28 cellular contexts compared by ENCODE assay signal in the genomic region with DNA sequence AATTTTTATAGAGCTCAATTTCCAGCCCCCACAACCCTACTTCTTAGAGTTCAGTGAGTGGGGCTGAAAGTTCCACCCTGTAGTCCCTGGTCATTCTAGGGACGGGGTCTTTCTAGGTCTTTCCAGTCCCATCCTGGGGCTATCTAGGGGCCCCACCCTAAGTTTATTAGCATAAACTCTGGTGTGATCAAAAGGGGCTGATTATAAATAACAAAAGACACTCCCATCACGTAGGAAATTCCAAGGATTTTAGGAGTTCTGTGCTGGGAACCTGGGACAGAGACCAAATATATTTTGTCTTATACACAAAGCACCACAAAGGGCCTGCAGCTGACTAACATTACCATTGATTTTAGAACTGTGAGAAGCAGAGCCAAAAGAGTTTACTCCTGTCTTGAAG.
"Had no signal": no experiment of that assay in that cellular context is flagged by ENCODE, and none has a peak within 500 bp of the region (broad histone marks: within the 10 kb centered on the region; RNA-seq: fewer than 3 reads in every experiment).

No MANE protein-coding gene starts in this region.

- H3K27ac Mint-ChIP-seq: dendritic cell treated with granulocyte-macrophage colony-stimulating factor and Interleukin-4, amounts not matched to agents 40 ng/mL and 50 ng/mL, for 4 days; natural killer cell; progenitor cell of endocrine pancreas; stimulated activated naive CD8-positive, alpha-beta T cell treated with anti-CD3 and anti-CD28 coated beads, Interleukin-15, amount 100 ng/mL, for 72 hours had no signal

- H3K36me3 ChIP-seq: colonic mucosa, right lobe of liver, suprapubic skin, transverse colon, vagina had no signal

- H3K27me3 Mint-ChIP-seq: dendritic cell treated with granulocyte-macrophage colony-stimulating factor and Interleukin-4, amounts not matched to agents 40 ng/mL and 50 ng/mL, for 4 days; progenitor cell of endocrine pancreas; stimulated activated naive CD8-positive, alpha-beta T cell treated with anti-CD3 and anti-CD28 coated beads, Interleukin-15, amount 100 ng/mL, for 72 hours had no signal

- H2AFZ ChIP-seq: hepatocyte, parathyroid adenoma had no signal

- H3K4me2 ChIP-seq: hepatocyte, smooth muscle cell had no signal

- DNase-seq: colonic mucosa; effector CD8-positive, alpha-beta T cell; foreskin keratinocyte; heart left ventricle; immature natural killer cell; islet precursor cell; kidney glomerular epithelial cell; left ventricle myocardium superior; lower lobe of right lung; natural killer cell; right lobe of liver; stimulated activated CD4-positive, alpha-beta T cell treated with anti-CD3 and anti-CD28 coated beads, Interleukin-12 subunit alpha, Interleukin-12 subunit beta, amount 100 ng/mL, for 4 hours; stimulated activated CD4-positive, alpha-beta T cell treated with anti-CD3 and anti-CD28 coated beads, Interleukin-1b, Interleukin-23, amount 100 ng/mL, for 48 hours; stimulated activated CD4-positive, alpha-beta T cell treated with anti-CD3 and anti-CD28 coated beads, Interleukin-4, amount 100 ng/mL, for 1 hour; stimulated activated CD8-positive, alpha-beta memory T cell treated with anti-CD3 and anti-CD28 coated beads, Interleukin-4, amount 100 ng/mL, for 48 hours; stimulated activated naive CD4-positive, alpha-beta T cell; stimulated activated naive CD8-positive, alpha-beta T cell treated with anti-CD3 and anti-CD28 coated beads, Interleukin-15, amount 100 ng/mL, for 72 hours; transverse colon had no signal

- ATAC-seq: foreskin keratinocyte; gastroesophageal sphincter; heart left ventricle; left ventricle myocardium superior; lower lobe of right lung; natural killer cell; right lobe of liver; stimulated activated naive CD8-positive, alpha-beta T cell treated with anti-CD3 and anti-CD28 coated beads, Interleukin-15, amount 100 ng/mL, for 72 hours had no signal

- H3K9ac ChIP-seq: parathyroid adenoma had no signal

- H3K36me3 Mint-ChIP-seq: natural killer cell had no signal

- H3K4me1 ChIP-seq: colonic mucosa, foreskin keratinocyte, gastroesophageal sphincter, lower lobe of right lung, parathyroid adenoma, right lobe of liver, suprapubic skin, vagina had no signal

- FAIRE-seq: endothelial cell of umbilical vein had no signal

- H3K9me3 Mint-ChIP-seq: dendritic cell treated with granulocyte-macrophage colony-stimulating factor and Interleukin-4, amounts not matched to agents 40 ng/mL and 50 ng/mL, for 4 days; immature natural killer cell; natural killer cell; stimulated activated naive CD8-positive, alpha-beta T cell treated with anti-CD3 and anti-CD28 coated beads, Interleukin-15, amount 100 ng/mL, for 72 hours had no signal

- H3K9me3 ChIP-seq: colonic mucosa, esophagus muscularis mucosa, gastroesophageal sphincter, heart left ventricle, lower lobe of right lung, right lobe of liver, suprapubic skin, transverse colon, vagina had no signal

- H3K4me3 Mint-ChIP-seq: dendritic cell treated with granulocyte-macrophage colony-stimulating factor and Interleukin-4, amounts not matched to agents 40 ng/mL and 50 ng/mL, for 4 days; immature natural killer cell; natural killer cell; stimulated activated naive CD8-positive, alpha-beta T cell treated with anti-CD3 and anti-CD28 coated beads, Interleukin-15, amount 100 ng/mL, for 72 hours had no signal

- H3K27me3 ChIP-seq: colonic mucosa, esophagus muscularis mucosa, foreskin keratinocyte, gastroesophageal sphincter, heart left ventricle, hepatocyte, right lobe of liver, suprapubic skin, transverse colon, vagina had no signal

- H3K4me3 ChIP-seq: colonic mucosa, esophagus muscularis mucosa, gastroesophageal sphincter, heart left ventricle, hepatocyte, lower lobe of right lung, right lobe of liver, smooth muscle cell, suprapubic skin, transverse colon, vagina had no signal

- H3K27ac ChIP-seq: colonic mucosa, esophagus muscularis mucosa, foreskin keratinocyte, gastroesophageal sphincter, heart left ventricle, hepatocyte, lower lobe of right lung, parathyroid adenoma, right lobe of liver, suprapubic skin, transverse colon, vagina had no signal
